Comparison of ENCODE assay signal across 15 cellular contexts in genomic region chr11:94747136-94748110, GRCh38. TPM values are rescaled to one million over a fixed set of nuclear protein-coding genes. Genes with fewer than 3 reads are reported as not detected.
DNase-seq lines count a peak whose midpoint lies in the region; ATAC-seq and TF ChIP-seq lines count a peak whose summit lies in the region.
"Had no signal": no experiment of that assay in that cellular context is flagged by ENCODE, and none has a peak within 500 bp of the region (broad histone marks: within the 10 kb centered on the region; RNA-seq: fewer than 3 reads in every experiment).

No MANE protein-coding gene starts in this region.

- no peak overlapping the region for H3K9ac ChIP-seq in trophoblast cell (ENCODE audit: low read length)
- no peak overlapping the region for H3K9ac ChIP-seq in colonic mucosa (ENCODE audit: low read depth in 2 of 2, low read length in 2 of 2)

- H2AFZ ChIP-seq in PC-9 (no peak overlapping the region), trophoblast cell (ENCODE audit: insufficient read depth, low read length, poor library complexity) (no peak overlapping the region)

- H3K27ac ChIP-seq in PC-9 (peak overlapping the region; percentile 99), trophoblast cell (ENCODE audit: low read depth, low read length) (peak overlapping the region; percentile 89), colonic mucosa (no peak overlapping the region)
- H3K27ac ChIP-seq: heart right ventricle, psoas muscle had no signal

- H2AK5ac ChIP-seq in trophoblast cell (ENCODE audit: low read length) = no peak overlapping the region

- no peaks in the 10 kb centered on the region for H3K9me3 ChIP-seq in PC-9 (ENCODE audit: insufficient read depth, low read depth)
- H3K9me3 ChIP-seq in trophoblast cell (ENCODE audit: insufficient read depth, low read depth, low read length) = no peaks in the 10 kb centered on the region
- no peaks in the 10 kb centered on the region for H3K9me3 ChIP-seq in colonic mucosa
- H3K9me3 ChIP-seq: heart right ventricle, psoas muscle had no signal

- no peak for TF ChIP-seq CTCF in PC-9 (conservative IDR thresholded peaks at IDR 0.05)
- TF ChIP-seq CTCF in colonic mucosa (IDR thresholded peaks at IDR 0.05) = no peak

- peaks cover 5% of the 10 kb centered on the region for H3K79me1 ChIP-seq in trophoblast cell (ENCODE audit: low read length)

- H3K14ac ChIP-seq in trophoblast cell (ENCODE audit: low read length) = no peak overlapping the region

- no CpG with 5 or more reads among the region's 4 CpGs for WGBS in trophoblast cell (ENCODE audit: extremely low coverage, insufficient coverage, insufficient read length)

- H4K91ac ChIP-seq in trophoblast cell (ENCODE audit: low read depth, low read length) = no peak overlapping the region

- CTCF ChIA-PET in PC-9 (lab: Charles Lee) = interaction anchor here (0.6 to 2.4 kb wide), 6 partner anchors 15 to 1724 kb away, joined by 3 to 15 read pairs (median 4); no protein-coding TSS in a partner anchor

- intact Hi-C loops in PC-9 (cut with micrococcal nuclease; ENCODE audit: unreplicated experiment) = loop anchor here (1.0 to 2.0 kb wide), 6 partner anchors 9 to 124 kb away; no protein-coding TSS in a partner anchor
- intact Hi-C loops in colonic mucosa (cut with DNase I) = no loop called here

- H3K36me3 ChIP-seq in PC-9 (ENCODE audit: low read depth) (peaks cover 5% of the 10 kb centered on the region; the same call in 1 of the 2 replicates), trophoblast cell (ENCODE audit: control insufficient read depth in 1 of 2, insufficient read depth in 2 of 2, low read length in 2 of 2) (no peaks in the 10 kb centered on the region), colonic mucosa (no peaks in the 10 kb centered on the region)
- H3K36me3 ChIP-seq: heart right ventricle had no signal

- H3K23ac ChIP-seq in trophoblast cell (ENCODE audit: low read length) = no peak overlapping the region

- ATAC-seq in esophagus mucosa = peak; percentile 81
- ATAC-seq in left lobe of liver = no peak
- ATAC-seq: heart right ventricle, T-cell had no signal

- peaks cover 55% of the 10 kb centered on the region for H3F3A ChIP-seq in PC-9 (ENCODE audit: insufficient read depth, low read depth)

- no peaks in the 10 kb centered on the region for H3K9me2 ChIP-seq in PC-9 (ENCODE audit: insufficient read depth)

- H3K79me2 ChIP-seq in PC-9 (ENCODE audit: low read depth) (peaks cover 54% of the 10 kb centered on the region), trophoblast cell (ENCODE audit: control insufficient read depth, insufficient read depth, low read length, poor library complexity) (no peaks in the 10 kb centered on the region)

- no peak overlapping the region for H2BK12ac ChIP-seq in trophoblast cell (ENCODE audit: low read length)

- DNase-seq in ELF-1 (ENCODE audit: low read depth, low spot score) (peak; percentile 70), PC-9 (peak; percentile 75 to 100), trophoblast cell (peak; percentile 97 to 99), NCI-H1092 treated with DMSO at 0.1 percent for 48 hours (lab: John Stamatoyannopoulos, UW) (no peak), colonic mucosa (no peak), left lobe of liver (ENCODE audit: low spot score) (no peak)
- no peak for DNase-seq in activated CD4-positive, alpha-beta T cell treated with anti-CD3 and anti-CD28 coated beads, Interleukin-2, amount 50 U/mL, for 4 hours
- DNase-seq: activated CD4-positive, CD25-positive, alpha-beta regulatory T cell; activated effector memory CD4-positive, alpha-beta T cell treated with Interleukin-2 at 50 U/mL for 16 hours; heart right ventricle; left colon; NCI-H524; psoas muscle; T-cell had no signal

- no peak overlapping the region for H3K4ac ChIP-seq in trophoblast cell (ENCODE audit: low read depth, low read length)

- no peak overlapping the region for H4K8ac ChIP-seq in trophoblast cell (ENCODE audit: low read depth, low read length)

- H3K4me3 ChIP-seq in PC-9 (peak overlapping the region; percentile 22; the same call in 1 of the 2 replicates), trophoblast cell (ENCODE audit: low read depth, low read length) (no peak overlapping the region), colonic mucosa (no peak overlapping the region)
- H3K4me3 ChIP-seq: heart right ventricle, psoas muscle had no signal

- H4K12ac ChIP-seq in trophoblast cell (ENCODE audit: low read depth, low read length) = no peak overlapping the region

- no TSS peak for BruUV-seq in PC-9 (replicated peaks; lab: Mats Ljungman, UMichigan)

- H3K4me1 ChIP-seq in PC-9 (replicated peaks; ENCODE audit: insufficient read depth) (peaks cover 96% of the 10 kb centered on the region), trophoblast cell (ENCODE audit: control insufficient read depth in 1 of 2, insufficient read depth in 2 of 2, low read length in 2 of 2) (peaks cover 8 to 31% of the 10 kb centered on the region in 2 experiments), colonic mucosa (no peaks in the 10 kb centered on the region)

- no peak overlapping the region for H3K18ac ChIP-seq in trophoblast cell (ENCODE audit: low read length)

- H2BK5ac ChIP-seq in trophoblast cell (ENCODE audit: low read depth, low read length, poor library complexity) = peak overlapping the region; percentile 60

- H4K20me1 ChIP-seq in PC-9 (ENCODE audit: insufficient read depth) = no peaks in the 10 kb centered on the region

- H3K4me2 ChIP-seq in PC-9 (peak overlapping the region; percentile 66), trophoblast cell (ENCODE audit: low read length) (peak overlapping the region; percentile 35)

- POLR2A ChIA-PET in PC-9 (lab: Charles Lee; ENCODE audit: unreplicated experiment) = interaction anchor here (0.5 to 1.1 kb wide), 10 partner anchors 10 to 1015 kb away, joined by 3 to 10 read pairs (median 4); no protein-coding TSS in a partner anchor

- no peaks in the 10 kb centered on the region for H3K27me3 ChIP-seq in PC-9 (ENCODE audit: insufficient read depth, low read depth)
- no peaks in the 10 kb centered on the region for H3K27me3 ChIP-seq in trophoblast cell (ENCODE audit: insufficient read depth, low read length)
- peaks cover 2% of the 10 kb centered on the region for H3K27me3 ChIP-seq in colonic mucosa
- H3K27me3 ChIP-seq: heart right ventricle had no signal

- peak overlapping the region; percentile 10 for H2BK120ac ChIP-seq in trophoblast cell (ENCODE audit: insufficient read depth, low read length, poor library complexity)

RNA-seq across cellular contexts. Expression of gene AMOTL1, which starts 20.7 kb away (rescaled TPM):
- total RNA-seq in PC-9 (2021) (48.0 and 60.5 TPM in 2 replicates), esophagus mucosa (52.4 TPM), colonic mucosa (10 to 100 TPM in 1 of 2 donors, 1 to 10 TPM in 1; 3.1 to 13.9 TPM), left lobe of liver (22.9 TPM)
- polyA plus RNA-seq in trophoblast cell (2013) = 31.6 and 32.9 TPM in 2 replicates

Comparison
In these comparisons a context has a peak if more than half of its experiments do, and no peak if none do; other contexts are left out.
1. DNase-seq: peak in ELF-1 (single experiment), PC-9 (2 of 2) and trophoblast cell (2 of 2); none in activated CD4-positive, alpha-beta T cell treated with anti-CD3 and anti-CD28 coated beads, Interleukin-2, amount 50 U/mL, for 4 hours (0 of 2), NCI-H1092 treated with DMSO at 0.1 percent for 48 hours (single experiment), colonic mucosa (single experiment) and left lobe of liver (single experiment).